In the genomic region with DNA sequence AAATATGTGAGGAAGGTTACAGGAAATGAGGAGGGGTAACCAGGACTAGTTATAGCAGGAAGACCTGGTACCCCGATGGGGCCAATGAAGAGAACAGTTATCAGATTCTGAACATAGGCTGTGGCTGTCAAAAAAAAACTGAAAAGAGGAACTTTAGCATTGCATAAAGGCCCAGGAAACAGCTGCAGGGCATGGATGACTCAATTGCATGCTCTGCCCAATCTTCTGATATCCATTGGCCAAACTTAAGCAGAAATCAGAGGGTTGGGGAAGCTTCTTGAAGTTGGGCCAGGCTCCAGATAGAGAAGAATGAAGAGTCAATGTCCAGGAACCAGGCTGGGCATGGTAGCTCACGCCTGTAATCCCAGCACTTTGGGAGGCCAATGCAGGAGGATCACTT, we compare ENCODE assay signal across 9 cellular contexts.
DNase-seq lines count a peak whose midpoint lies in the region; ATAC-seq and TF ChIP-seq lines count a peak whose summit lies in the region.
"Had no signal": no experiment of that assay in that cellular context is flagged by ENCODE, and none has a peak within 500 bp of the region (broad histone marks: within the 10 kb centered on the region; RNA-seq: fewer than 3 reads in every experiment).

No MANE protein-coding gene starts in this region.

- DNase-seq in CD1c-positive myeloid dendritic cell (ENCODE audit: extremely low spot score) (peak; percentile 77), NOMO-1 treated with dmso at 0.1 percent for 144 hours (lab: John Stamatoyannopoulos, UW; ENCODE audit: unreplicated experiment) (peak; percentile 86), globus pallidus (ENCODE audit: low spot score) (peak; percentile 36), GM20000 (ENCODE audit: low spot score) (no peak), NCI-H2171 (lab: John Stamatoyannopoulos, UW) (no peak), NCI-H524 treated with DMSO at 0.1 percent for 48 hours (lab: John Stamatoyannopoulos, UW) (no peak)
- DNase-seq: activated effector memory CD4-positive, alpha-beta T cell treated with Interleukin-2 at 50 U/mL for 16 hours had no signal

- no peak for TF ChIP-seq CTCF in GM20000 (IDR thresholded peaks at IDR 0.05; ENCODE audit: extremely low read depth, missing control alignments)

- peak; percentile 82 for ATAC-seq in HG02623 (IDR thresholded peaks at IDR 0.05; ENCODE audit: unreplicated experiment)
- ATAC-seq in GM21786 (IDR thresholded peaks at IDR 0.05; ENCODE audit: unreplicated experiment), result no peak

Comparison
In these comparisons a context has a peak if more than half of its experiments do, and no peak if none do; other contexts are left out.
1. DNase-seq: peak in CD1c-positive myeloid dendritic cell (single experiment), NOMO-1 treated with dmso at 0.1 percent for 144 hours (single experiment) and globus pallidus (single experiment); none in GM20000 (single experiment), NCI-H2171 (single experiment) and NCI-H524 treated with DMSO at 0.1 percent for 48 hours (single experiment).